In genomic region chr3:119588112-119588511, GRCh38 we compare ENCODE assay signal across 12 cellular contexts. TPM values are rescaled to one million over a fixed set of nuclear protein-coding genes. Genes with fewer than 3 reads are reported as not detected.
DNase-seq lines count a peak whose midpoint lies in the region; ATAC-seq, FAIRE-seq and TF ChIP-seq lines count a peak whose summit lies in the region.
"Had no signal": no experiment of that assay in that cellular context is flagged by ENCODE, and none has a peak within 500 bp of the region (broad histone marks: within the 10 kb centered on the region; RNA-seq: fewer than 3 reads in every experiment).

No MANE protein-coding gene starts in this region.

- H3K4me3 ChIP-seq in GM12865 (ENCODE audit: low read depth, low read length) (no peak overlapping the region), skeletal muscle tissue (ENCODE audit: low read length in 3 of 3) (no peak overlapping the region)
- H3K4me3 ChIP-seq: gastrocnemius medialis had no signal

- peak overlapping the region; percentile 45 for H3K27ac Mint-ChIP-seq in activated naive CD8-positive, alpha-beta T cell treated with anti-CD3 and anti-CD28 coated beads, Interleukin-2, amount 50 U/mL, for 24 hours
- H3K27ac Mint-ChIP-seq: nephron had no signal

- no peak overlapping the region for H3K4me3 Mint-ChIP-seq in activated naive CD8-positive, alpha-beta T cell treated with anti-CD3 and anti-CD28 coated beads, Interleukin-2, amount 50 U/mL, for 24 hours
- H3K4me3 Mint-ChIP-seq: nephron had no signal

- H3K9ac ChIP-seq in skeletal muscle tissue (ENCODE audit: low read depth in 1 of 3, low read length in 3 of 3), result no peak overlapping the region

- peaks cover 5% of the 10 kb centered on the region for H3K9me3 Mint-ChIP-seq in activated naive CD8-positive, alpha-beta T cell treated with anti-CD3 and anti-CD28 coated beads, Interleukin-2, amount 50 U/mL, for 24 hours

- no peaks in the 10 kb centered on the region for H3K27me3 ChIP-seq in skeletal muscle tissue (ENCODE audit: control insufficient read depth in 3 of 3, insufficient read depth in 3 of 3, low read length in 3 of 3)
- H3K27me3 ChIP-seq: gastrocnemius medialis had no signal

- H3K27ac ChIP-seq in skeletal muscle tissue (ENCODE audit: low read depth, low read length), result peak overlapping the region; percentile 46

- H3K4me1 ChIP-seq in skeletal muscle tissue (ENCODE audit: control insufficient read depth in 3 of 3, insufficient read depth in 3 of 3, low read length in 3 of 3), result no peaks in the 10 kb centered on the region
- H3K4me1 ChIP-seq: gastrocnemius medialis had no signal

- peak; percentile 72 for ATAC-seq in HG02885 (IDR thresholded peaks at IDR 0.05; ENCODE audit: poor library complexity, unreplicated experiment)
- peak; percentile 17 for ATAC-seq in activated naive CD8-positive, alpha-beta T cell treated with anti-CD3 and anti-CD28 coated beads, Interleukin-2, amount 50 U/mL, for 24 hours

- peak; percentile 41 for DNase-seq in GM12865 (ENCODE audit: low read depth)
- peak; percentile 63 for DNase-seq in activated naive CD8-positive, alpha-beta T cell treated with anti-CD3 and anti-CD28 coated beads, Interleukin-2, amount 50 U/mL, for 24 hours
- no peak for DNase-seq in D721Med (ENCODE audit: insufficient read length, low spot score)
- no peak for DNase-seq in T-helper 1 cell
- no peak for DNase-seq in NCI-H1694 (lab: John Stamatoyannopoulos, UW)
- no peak for DNase-seq in GM20000 (ENCODE audit: low spot score)
- DNase-seq: gastrocnemius medialis; NCI-H1105; stimulated activated naive CD4-positive, alpha-beta T cell had no signal

- TF ChIP-seq CTCF in GM12865 (IDR thresholded peaks at IDR 0.05; ENCODE audit: insufficient read depth, low read depth, low read length, missing control alignments), result no peak
- TF ChIP-seq CTCF in D721Med (IDR thresholded peaks at IDR 0.05; ENCODE audit: insufficient read depth, missing control alignments), result no peak
- TF ChIP-seq CTCF in GM20000 (IDR thresholded peaks at IDR 0.05; ENCODE audit: extremely low read depth, missing control alignments), result no peak

- FAIRE-seq in D721Med (lab: Jason Lieb, UNC), result no peak

- H3K36me3 Mint-ChIP-seq in activated naive CD8-positive, alpha-beta T cell treated with anti-CD3 and anti-CD28 coated beads, Interleukin-2, amount 50 U/mL, for 24 hours (ENCODE audit: low read depth), result peaks cover 5% of the 10 kb centered on the region

- no peaks in the 10 kb centered on the region for H3K9me3 ChIP-seq in skeletal muscle tissue (ENCODE audit: control insufficient read depth in 3 of 3, low read length in 3 of 3)
- H3K9me3 ChIP-seq: gastrocnemius medialis had no signal

- peaks cover 18 to 30% (median 22%) of the 10 kb centered on the region in 3 donors for H3K36me3 ChIP-seq in skeletal muscle tissue (ENCODE audit: control insufficient read depth in 3 of 3, insufficient read depth in 3 of 3, low read length in 3 of 3)

- peaks cover 2% of the 10 kb centered on the region for H3K27me3 Mint-ChIP-seq in activated naive CD8-positive, alpha-beta T cell treated with anti-CD3 and anti-CD28 coated beads, Interleukin-2, amount 50 U/mL, for 24 hours

- peaks cover 39% of the 10 kb centered on the region for H3K4me1 Mint-ChIP-seq in activated naive CD8-positive, alpha-beta T cell treated with anti-CD3 and anti-CD28 coated beads, Interleukin-2, amount 50 U/mL, for 24 hours
- H3K4me1 Mint-ChIP-seq: nephron had no signal

RNA-seq across cellular contexts. Expression of gene ADPRH, which starts 8.8 kb away (rescaled TPM):
- total RNA-seq in skeletal muscle tissue, result 5.2 TPM

RNA-seq across cellular contexts. Expression of gene PLA1A, which starts 9.6 kb away (rescaled TPM):
- total RNA-seq in skeletal muscle tissue, result not detected

RNA-seq across cellular contexts. Expression of gene CD80, which starts 28.7 kb away (rescaled TPM):
- total RNA-seq in skeletal muscle tissue, result 1.0 TPM

Comparison
In these comparisons a context has a peak if more than half of its experiments do, and no peak if none do; other contexts are left out.
1. DNase-seq: peak in GM12865 (single experiment) and activated naive CD8-positive, alpha-beta T cell treated with anti-CD3 and anti-CD28 coated beads, Interleukin-2, amount 50 U/mL, for 24 hours (single experiment); none in D721Med (single experiment), T-helper 1 cell (0 of 5), NCI-H1694 (single experiment) and GM20000 (single experiment).